In genomic region chr10:82411416-82411815, GRCh38 we compare ENCODE assay signal across 32 cellular contexts.
"Had no signal": no experiment of that assay in that cellular context is flagged by ENCODE, and none has a peak within 500 bp of the region (broad histone marks: within the 10 kb centered on the region; RNA-seq: fewer than 3 reads in every experiment).

No MANE protein-coding gene starts in this region.

- DNase-seq: activated CD4-positive, alpha-beta T cell treated with anti-CD3 and anti-CD28 coated beads for 4 hours; activated CD4-positive, alpha-beta T cell treated with anti-CD3 and anti-CD28 coated beads, Interleukin-2, amount 50 U/mL, for 4 hours; activated CD4-positive, CD25-positive, alpha-beta regulatory T cell; activated naive CD4-positive, alpha-beta T cell; activated naive CD8-positive, alpha-beta T cell treated with anti-CD3 and anti-CD28 coated beads for 36 hours; activated T-cell treated with anti-CD3 and anti-CD28 coated beads for 4 hours; activated T-cell treated with anti-CD3 and anti-CD28 coated beads, Interleukin-2, amount 50 U/mL, for 72 hours; adrenal gland; central memory CD4-positive, alpha-beta T cell; endodermal cell; foreskin keratinocyte; heart right ventricle; left ventricle myocardium inferior; mammary epithelial cell; naive B cell; nephron progenitor cell; pancreas; retina; sigmoid colon; stimulated activated CD4-positive, alpha-beta T cell treated with anti-CD3 and anti-CD28 coated beads, Interleukin-15, amount 100 ng/mL, for 24 hours; stimulated activated CD4-positive, alpha-beta T cell treated with anti-CD3 and anti-CD28 coated beads, Interleukin-2, amount 100 ng/mL, for 24 hours; stimulated activated naive B cell treated with anti-CD40 and anti-IgM and Interleukin-4, amounts not matched to agents 10 μg/mL and 1 μg/mL and 100 μg/mL, for 72 hours; stomach; T-helper 1 cell; thyroid gland; upper lobe of right lung had no signal

- H3K27ac Mint-ChIP-seq: activated naive CD8-positive, alpha-beta T cell treated with anti-CD3 and anti-CD28 coated beads for 36 hours; activated T-cell treated with anti-CD3 and anti-CD28 coated beads, Interleukin-2, amount 50 U/mL, for 72 hours; dendritic cell treated with granulocyte-macrophage colony-stimulating factor and Interleukin-4, amounts not matched to agents 40 ng/mL and 50 ng/mL, for 4 days; endodermal cell; mesothelial cell of epicardium; nephron progenitor cell; stimulated activated naive B cell treated with anti-CD40 and anti-IgM and Interleukin-4, amounts not matched to agents 10 μg/mL and 1 μg/mL and 100 μg/mL, for 72 hours; T-helper 2 cell treated with Interferon-gamma antibody and Interleukin-4, amounts not matched to agents 5 μg/mL and 100 μg/mL, for 36 hours had no signal

- H3K4me1 ChIP-seq: adrenal gland, breast epithelium, foreskin keratinocyte, heart right ventricle, left ventricle myocardium inferior, pancreas, prostate gland, sigmoid colon, stomach, thyroid gland, upper lobe of right lung had no signal

- H3K4me1 Mint-ChIP-seq: activated naive CD8-positive, alpha-beta T cell treated with anti-CD3 and anti-CD28 coated beads for 36 hours; endodermal cell; mesothelial cell of epicardium; naive B cell; nephron progenitor cell; stimulated activated naive B cell treated with anti-CD40 and anti-IgM and Interleukin-4, amounts not matched to agents 10 μg/mL and 1 μg/mL and 100 μg/mL, for 72 hours had no signal

- H3K27ac ChIP-seq: adrenal gland, breast epithelium, foreskin keratinocyte, heart right ventricle, left ventricle myocardium inferior, pancreas, prostate gland, sigmoid colon, stomach, thyroid gland, upper lobe of right lung had no signal

- H3K27me3 ChIP-seq: adrenal gland, breast epithelium, foreskin keratinocyte, heart right ventricle, pancreas, sigmoid colon, stomach, thyroid gland, upper lobe of right lung had no signal

- H3K27me3 Mint-ChIP-seq: activated naive CD8-positive, alpha-beta T cell treated with anti-CD3 and anti-CD28 coated beads for 36 hours; dendritic cell treated with granulocyte-macrophage colony-stimulating factor and Interleukin-4, amounts not matched to agents 40 ng/mL and 50 ng/mL, for 4 days; naive B cell; stimulated activated naive B cell treated with anti-CD40 and anti-IgM and Interleukin-4, amounts not matched to agents 10 μg/mL and 1 μg/mL and 100 μg/mL, for 72 hours had no signal

- H3K4me3 Mint-ChIP-seq: activated naive CD8-positive, alpha-beta T cell treated with anti-CD3 and anti-CD28 coated beads for 36 hours; activated T-cell treated with anti-CD3 and anti-CD28 coated beads, Interleukin-2, amount 50 U/mL, for 72 hours; dendritic cell treated with granulocyte-macrophage colony-stimulating factor and Interleukin-4, amounts not matched to agents 40 ng/mL and 50 ng/mL, for 4 days; endodermal cell; mesothelial cell of epicardium; nephron progenitor cell; stimulated activated naive B cell treated with anti-CD40 and anti-IgM and Interleukin-4, amounts not matched to agents 10 μg/mL and 1 μg/mL and 100 μg/mL, for 72 hours; T-helper 2 cell treated with Interferon-gamma antibody and Interleukin-4, amounts not matched to agents 5 μg/mL and 100 μg/mL, for 36 hours had no signal

- H3K36me3 ChIP-seq: adrenal gland, breast epithelium, heart right ventricle, left ventricle myocardium inferior, pancreas, prostate gland, sigmoid colon, stomach, thyroid gland, upper lobe of right lung had no signal

- ATAC-seq: activated T-cell treated with anti-CD3 and anti-CD28 coated beads, Interleukin-2, amount 50 U/mL, for 72 hours; esophagus mucosa; foreskin keratinocyte; heart right ventricle; pancreas; stimulated activated naive B cell treated with anti-CD40 and anti-IgM and Interleukin-4, amounts not matched to agents 10 μg/mL and 1 μg/mL and 100 μg/mL, for 72 hours; upper lobe of right lung had no signal

- H3K4me3 ChIP-seq: adrenal gland, breast epithelium, heart right ventricle, left ventricle myocardium inferior, pancreas, prostate gland, sigmoid colon, stomach, thyroid gland, upper lobe of right lung had no signal

- H3K9me3 ChIP-seq: adrenal gland, breast epithelium, pancreas, prostate gland, sigmoid colon, stomach, thyroid gland had no signal

- H3K36me3 Mint-ChIP-seq: activated naive CD8-positive, alpha-beta T cell treated with anti-CD3 and anti-CD28 coated beads for 36 hours; mesothelial cell of epicardium; naive B cell; stimulated activated naive B cell treated with anti-CD40 and anti-IgM and Interleukin-4, amounts not matched to agents 10 μg/mL and 1 μg/mL and 100 μg/mL, for 72 hours had no signal

- H3K9me3 Mint-ChIP-seq: endodermal cell; stimulated activated naive B cell treated with anti-CD40 and anti-IgM and Interleukin-4, amounts not matched to agents 10 μg/mL and 1 μg/mL and 100 μg/mL, for 72 hours had no signal
